ENCODE assay signal across 30 cellular contexts in genomic region chr4:155514628-155515027, GRCh38.
"Had no signal": no experiment of that assay in that cellular context is flagged by ENCODE, and none has a peak within 500 bp of the region (broad histone marks: within the 10 kb centered on the region; RNA-seq: fewer than 3 reads in every experiment).

No MANE protein-coding gene starts in this region.

- H3K27ac ChIP-seq: ascending aorta, brain microvascular endothelial cell, breast epithelium, VCaP had no signal

- ATAC-seq: activated CD8-positive, alpha-beta T cell treated with anti-CD3 and anti-CD28 coated beads for 36 hours; activated naive CD8-positive, alpha-beta T cell treated with anti-CD3 and anti-CD28 coated beads, Interleukin-2, amount 50 U/mL, for 24 hours; activated T-cell treated with anti-CD3 and anti-CD28 coated beads, Interleukin-2, amount 50 U/mL, for 4 hours; activated T-cell treated with anti-CD3 and anti-CD28 coated beads, Interleukin-2, amount 50 U/mL, for 72 hours; activated T-helper 17 cell treated with anti-CD3 and anti-CD28 coated beads, Interleukin-2, amount 50 U/mL, for 72 hours had no signal

- H3K36me3 ChIP-seq: ascending aorta, brain microvascular endothelial cell, breast epithelium had no signal

- H3K4me1 ChIP-seq: breast epithelium had no signal

- H3K27me3 ChIP-seq: ascending aorta, brain microvascular endothelial cell, breast epithelium had no signal

- DNase-seq: activated B cell treated with CpG ODN at 0.5 μM for 24 hours; activated CD4-positive, alpha-beta memory T cell treated with anti-CD3 and anti-CD28 coated beads for 36 hours; activated CD4-positive, alpha-beta T cell treated with anti-CD3 and anti-CD28 coated beads for 4 hours; activated CD4-positive, alpha-beta T cell treated with anti-CD3 and anti-CD28 coated beads, Interleukin-2, amount 10 ng/mL, durations not matched to agents 24 days and 14 days; activated CD4-positive, alpha-beta T cell treated with anti-CD3 and anti-CD28 coated beads, Interleukin-2, amount 50 U/mL, for 1 hour; activated CD4-positive, alpha-beta T cell treated with anti-CD3 and anti-CD28 coated beads, Interleukin-2, amount 50 U/mL, for 4 hours; activated CD4-positive, CD25-positive, alpha-beta regulatory T cell treated with anti-CD3 and anti-CD28 coated beads, Interleukin-2, amount 50 U/mL, for 72 hours; activated CD8-positive, alpha-beta memory T cell treated with anti-CD3 and anti-CD28 coated beads, Interleukin-2, amount 50 U/mL, for 4 hours; activated CD8-positive, alpha-beta T cell treated with anti-CD3 and anti-CD28 coated beads for 36 hours; activated gamma-delta T cell; activated naive CD4-positive, alpha-beta T cell treated with anti-CD3 and anti-CD28 coated beads, Interleukin-2, amount 10 ng/mL, durations not matched to agents 7 days and 5 days; activated naive CD4-positive, alpha-beta T cell treated with Interleukin-2 at 50 U/mL for 16 hours; activated naive CD8-positive, alpha-beta T cell treated with anti-CD3 and anti-CD28 coated beads, Interleukin-2, amount 10 ng/mL, durations not matched to agents 7 days and 5 days; activated naive CD8-positive, alpha-beta T cell treated with anti-CD3 and anti-CD28 coated beads, Interleukin-2, amount 50 U/mL, for 24 hours; activated T-cell treated with anti-CD3 and anti-CD28 coated beads for 4 hours; activated T-cell treated with anti-CD3 and anti-CD28 coated beads, Interleukin-2, amount 50 U/mL, for 1 hour; activated T-cell treated with anti-CD3 and anti-CD28 coated beads, Interleukin-2, amount 50 U/mL, for 4 hours; activated T-cell treated with anti-CD3 and anti-CD28 coated beads, Interleukin-2, amount 50 U/mL, for 72 hours; amygdala; anterior cingulate cortex; brain microvascular endothelial cell; central memory CD4-positive, alpha-beta T cell; SW 1271; T-helper 1 cell; T-helper 2 cell; T-helper 9 cell had no signal

- H3K4me3 ChIP-seq: ascending aorta, breast epithelium had no signal

- H3K9me3 ChIP-seq: ascending aorta, breast epithelium had no signal
